ENCODE assay signal across 1 cellular context in the genomic region with DNA sequence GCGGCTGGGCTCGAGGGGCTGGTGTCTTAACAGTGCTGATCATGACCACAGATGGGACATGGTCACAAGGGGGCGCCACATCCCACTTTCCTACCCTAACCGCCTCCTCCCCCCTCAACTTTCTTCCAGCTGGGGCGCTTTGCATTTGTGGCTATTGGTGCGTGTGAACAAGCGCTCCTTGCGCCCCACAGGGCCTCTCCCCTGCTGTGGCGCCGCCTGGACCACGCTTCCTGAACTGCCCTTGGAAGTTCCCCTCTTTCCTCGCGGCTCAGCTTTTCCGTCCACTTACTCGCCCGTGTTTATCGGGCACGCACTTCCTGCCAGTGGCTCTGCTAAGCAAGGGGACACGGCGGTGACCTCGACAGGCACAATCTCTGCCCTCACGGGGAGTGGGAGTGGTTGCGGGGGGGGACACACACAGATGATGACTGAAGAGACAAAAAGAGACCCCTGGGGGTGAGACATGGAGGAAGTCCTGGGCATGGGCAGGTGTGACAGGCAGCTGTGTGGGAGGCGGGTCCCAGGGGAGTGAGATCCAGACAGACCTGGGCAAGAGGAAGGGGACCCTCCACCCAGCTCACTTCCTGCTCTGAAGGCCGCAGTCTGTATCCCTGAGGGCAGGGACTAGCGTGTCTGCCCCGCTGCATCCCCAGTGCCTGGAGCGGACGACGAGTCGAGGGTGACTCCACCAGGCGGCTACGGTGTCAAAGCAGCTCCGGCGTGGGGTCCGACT.
TF ChIP-seq lines count a peak whose summit lies in the region.

No MANE protein-coding gene starts in this region.

TF ChIP-seq in H1, 55 proteins besides CTCF, POLR2A, EP300 and RAD21:
- TF ChIP-seq SP1 (IDR thresholded peaks at IDR 0.05; ENCODE audit: low read depth, low read length) (0 out of 2 replicates have a peak, but pooled peaks have one; percentile 16), KDM4A (IDR thresholded peaks at IDR 0.05; ENCODE audit: low read depth, low read length, severe bottlenecking) (peak; percentile 35), CBX8 (IDR thresholded peaks at IDR 0.05; ENCODE audit: borderline replicate concordance, low read depth, low read length) (no peak), SP2 (IDR thresholded peaks at IDR 0.05; ENCODE audit: low read length) (no peak), RXRA (IDR thresholded peaks at IDR 0.05; ENCODE audit: insufficient read depth, low read depth, low read length) (no peak), CHD1 (IDR thresholded peaks at IDR 0.05; ENCODE audit: low read depth, low read length) (no peak), TAF1 (IDR thresholded peaks at IDR 0.05; ENCODE audit: low read depth, low read length) (no peak), HDAC2 (IDR thresholded peaks at IDR 0.05; ENCODE audit: borderline replicate concordance in 1 of 2, low read depth in 2 of 2, low read length in 2 of 2) (0 out of 4 replicates have a peak, but pooled peaks have one; percentile 48 to 77), BACH1 (IDR thresholded peaks at IDR 0.05; ENCODE audit: low read length) (no peak), HDAC6 (IDR thresholded peaks at IDR 0.05; ENCODE audit: low read depth, low read length) (no peak), POLR2AphosphoS5 (IDR thresholded peaks at IDR 0.05; ENCODE audit: low read depth, low read length) (peak; percentile 15; the same call in 1 of the 2 replicates), TCF12 (IDR thresholded peaks at IDR 0.05; ENCODE audit: low read depth, low read length) (0 out of 2 replicates have a peak, but pooled peaks have one; percentile 52), NANOG (IDR thresholded peaks at IDR 0.05; ENCODE audit: insufficient read depth, low read depth, low read length, poor library complexity, severe bottlenecking) (peak; percentile 9), EGR1 (IDR thresholded peaks at IDR 0.05; ENCODE audit: borderline replicate concordance, low read depth, low read length) (no peak), ASH2L (IDR thresholded peaks at IDR 0.05; ENCODE audit: low read length) (peak; percentile 60)
- TF ChIP-seq, protein P1, sequence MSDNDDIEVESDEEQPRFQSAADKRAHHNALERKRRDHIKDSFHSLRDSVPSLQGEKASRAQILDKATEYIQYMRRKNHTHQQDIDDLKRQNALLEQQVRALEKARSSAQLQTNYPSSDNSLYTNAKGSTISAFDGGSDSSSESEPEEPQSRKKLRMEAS (IDR thresholded peaks at IDR 0.05), result peak; percentile 66
